8 cellular contexts compared by ENCODE assay signal in the genomic region with DNA sequence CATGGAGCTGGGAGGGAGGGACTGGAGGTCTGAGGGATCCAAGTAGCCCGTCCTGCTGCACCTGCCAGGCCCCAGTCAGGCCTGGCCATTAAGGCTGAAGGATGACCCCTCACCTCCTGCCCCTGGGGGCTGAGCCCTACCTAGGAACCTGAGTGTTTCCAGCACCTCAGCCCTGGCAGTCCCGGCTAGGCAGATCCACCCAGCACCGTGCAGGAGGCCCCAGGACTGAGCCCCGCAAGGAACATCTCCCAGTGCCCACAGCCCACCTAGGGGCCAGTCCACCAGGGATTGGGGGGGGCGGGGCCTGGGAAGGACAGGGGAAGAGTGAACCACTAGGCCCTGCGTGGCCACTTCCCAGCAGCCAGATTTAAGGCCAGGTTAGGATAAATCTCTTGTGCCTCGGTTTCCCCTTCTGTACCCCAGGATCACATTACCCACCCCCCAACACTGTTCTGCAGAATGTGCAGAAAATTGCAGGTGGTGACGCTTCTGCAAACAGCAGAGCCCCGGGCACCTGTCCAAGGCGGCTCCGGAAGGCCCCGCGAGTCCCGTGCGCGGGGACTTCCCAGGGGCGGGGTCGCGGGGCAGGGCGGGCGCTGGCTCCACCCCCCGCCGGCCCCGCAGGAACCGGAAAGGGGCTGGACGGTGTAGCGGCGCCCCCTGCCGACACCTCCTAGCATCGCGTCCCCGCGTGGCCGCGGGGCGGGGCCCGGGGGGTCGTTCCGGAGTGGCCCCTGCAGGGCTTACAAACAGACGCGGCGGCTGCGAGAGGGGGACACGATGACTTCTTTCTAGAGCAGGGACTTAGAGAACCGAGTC. TPM values are rescaled to one million over a fixed set of nuclear protein-coding genes. Genes with fewer than 3 reads are reported as not detected.
A peak's percentile ranks its signal among the peaks of the same experiment; 100 is the strongest.
DNase-seq lines count a peak whose midpoint lies in the region; ATAC-seq and TF ChIP-seq lines count a peak whose summit lies in the region.

No MANE protein-coding gene starts in this region.

- H3K4me3 ChIP-seq in BE2C (ENCODE audit: low read depth, low read length): no peak overlapping the region; the same call in 1 of the 2 replicates
- no peak overlapping the region for H3K4me3 ChIP-seq in mucosa of descending colon

- H3K36me3 Mint-ChIP-seq in effector memory CD8-positive, alpha-beta T cell (ENCODE audit: insufficient read depth): peaks cover 4% of the 10 kb centered on the region

- peaks cover 0 to 6% of the 10 kb centered on the region in 2 donors for H3K27me3 Mint-ChIP-seq in effector memory CD8-positive, alpha-beta T cell

- H3K9me3 ChIP-seq in BE2C (no peaks in the 10 kb centered on the region), mucosa of descending colon (no peaks in the 10 kb centered on the region)

- peaks cover 2% of the 10 kb centered on the region; the same call in 1 of the 2 replicates for H3K27me3 ChIP-seq in BE2C

- no peaks in the 10 kb centered on the region for H3K9me3 Mint-ChIP-seq in effector memory CD8-positive, alpha-beta T cell

- ATAC-seq in GM19035 (IDR thresholded peaks at IDR 0.05; ENCODE audit: unreplicated experiment): peak; percentile 75
- peak; percentile 79 for ATAC-seq in HG03280 (IDR thresholded peaks at IDR 0.05; ENCODE audit: unreplicated experiment)
- peak; percentile 92 for ATAC-seq in effector memory CD8-positive, alpha-beta T cell (replicated peaks)
- peak; percentile 80 for ATAC-seq in mucosa of descending colon

- peak overlapping the region; percentile 66 to 93 for H3K27ac Mint-ChIP-seq in effector memory CD8-positive, alpha-beta T cell

- H3K4me3 Mint-ChIP-seq in effector memory CD8-positive, alpha-beta T cell: peak overlapping the region; percentile 20 to 21

- peaks cover 0 to 7% of the 10 kb centered on the region in 2 donors for H3K4me1 Mint-ChIP-seq in effector memory CD8-positive, alpha-beta T cell (ENCODE audit: low read depth in 2 of 2)

- intact Hi-C loops in mucosa of descending colon (cut with DNase I, micrococcal nuclease): loop anchor here in 1 of 2 donors (5.0 to 10.0 kb wide), 2 partner anchors 66 to 228 kb away; no protein-coding TSS in a partner anchor

- DNase-seq in BE2C (peak; percentile 84), NCI-H774 (lab: John Stamatoyannopoulos, UW) (peak; percentile 45), mucosa of descending colon (peak; percentile 96)
- peak; percentile 98 for DNase-seq in activated CD8-positive, alpha-beta memory T cell treated with anti-CD3 and anti-CD28 coated beads for 24 hours
- DNase-seq in effector memory CD8-positive, alpha-beta T cell: peak; percentile 88 to 93 (median 90)
- peak; percentile 77 to 87 for DNase-seq in stimulated activated CD8-positive, alpha-beta memory T cell treated with anti-CD3 and anti-CD28 coated beads, Interleukin-2, amount 100 ng/mL, for 1 hour (ENCODE audit: low read depth in 2 of 2)

- TF ChIP-seq CTCF in BE2C (IDR thresholded peaks at IDR 0.05; ENCODE audit: low read depth, low read length) (peak; percentile 75), mucosa of descending colon (IDR thresholded peaks at IDR 0.05) (peak; percentile 90)

- no peaks in the 10 kb centered on the region for H3K36me3 ChIP-seq in BE2C
- H3K36me3 ChIP-seq in mucosa of descending colon (ENCODE audit: low read depth): no peaks in the 10 kb centered on the region

- peaks cover 4% of the 10 kb centered on the region; the same call in 1 of the 2 replicates for H3K4me1 ChIP-seq in BE2C
- H3K4me1 ChIP-seq in mucosa of descending colon (ENCODE audit: low read depth): peaks cover 48% of the 10 kb centered on the region

RNA-seq across cellular contexts. Expression of a gene that starts 55.9 kb away (rescaled TPM):
- polyA plus RNA-seq in BE2C (2012; ENCODE audit: insufficient read depth, insufficient read length, low read depth): 52.5 TPM
- 10 to 100 TPM; 37.7 to 55.6 (median 41.7) TPM for total RNA-seq in mucosa of descending colon

Comparison
In these comparisons a context has a peak if more than half of its experiments do, and no peak if none do; other contexts are left out.
1. DNase-seq: peak in every context shown above with its lines; median percentile 98 in activated CD8-positive, alpha-beta memory T cell treated with anti-CD3 and anti-CD28 coated beads for 24 hours; 96 in mucosa of descending colon; 90 in effector memory CD8-positive, alpha-beta T cell; 84 in BE2C; 82 in stimulated activated CD8-positive, alpha-beta memory T cell treated with anti-CD3 and anti-CD28 coated beads, Interleukin-2, amount 100 ng/mL, for 1 hour; 45 in NCI-H774.